19 cellular contexts compared by ENCODE assay signal in genomic region chr12:118925407-118926202, GRCh38. TPM values are rescaled to one million over a fixed set of nuclear protein-coding genes. Genes with fewer than 3 reads are reported as not detected.
DNase-seq lines count a peak whose midpoint lies in the region; ATAC-seq and TF ChIP-seq lines count a peak whose summit lies in the region.
"Had no signal": no experiment of that assay in that cellular context is flagged by ENCODE, and none has a peak within 500 bp of the region (broad histone marks: within the 10 kb centered on the region; RNA-seq: fewer than 3 reads in every experiment).

No MANE protein-coding gene starts in this region.

- H3K27ac ChIP-seq in subcutaneous abdominal adipose tissue (ENCODE audit: low read depth, low read length) = peak overlapping the region; percentile 58

- no peak for TF ChIP-seq CTCF in NB4 (IDR thresholded peaks at IDR 0.05; ENCODE audit: low read depth, low read length)

- TF ChIP-seq POLR2A in NB4 (IDR thresholded peaks at IDR 0.05; ENCODE audit: extremely low read depth, insufficient read length) = no peak

- H3K4me1 ChIP-seq in subcutaneous abdominal adipose tissue (ENCODE audit: control insufficient read depth in 5 of 5, insufficient read depth in 5 of 5, low read length in 5 of 5) = peaks cover 4 to 26% (median 22%) of the 10 kb centered on the region in 5 donors

- intact Hi-C loops in Right ventricle myocardium inferior (cut with DNase I) (no loop called here), cardiac septum (cut with DNase I) (no loop called here)

- peak; percentile 73 for ATAC-seq in Right ventricle myocardium inferior
- ATAC-seq: Panc1 had no signal

- no peaks in the 10 kb centered on the region for H3K36me3 ChIP-seq in subcutaneous abdominal adipose tissue (ENCODE audit: control insufficient read depth in 5 of 5, insufficient read depth in 5 of 5, low read length in 5 of 5)

- peak overlapping the region in 1 of 5 donors; percentile 10 for H3K9ac ChIP-seq in subcutaneous abdominal adipose tissue (ENCODE audit: low read length in 5 of 5)

- DNase-seq in Right ventricle myocardium inferior (ENCODE audit: missing footprints) = no peak
- DNase-seq in cardiac septum (ENCODE audit: low spot score) = no peak
- peak; percentile 31 for DNase-seq in NB4 (ENCODE audit: low read depth)
- peak; percentile 9 for DNase-seq in globus pallidus (ENCODE audit: low spot score)
- no peak for DNase-seq in DMS 273 treated with DMSO at 0.1 percent for 48 hours (lab: John Stamatoyannopoulos, UW)
- no peak for DNase-seq in COR-L47 (lab: John Stamatoyannopoulos, UW)
- DNase-seq in LoVo (ENCODE audit: low spot score) = no peak
- DNase-seq: Calu3; CD4-positive, CD25-positive, alpha-beta regulatory T cell; DMS79 treated with DMSO at 0.1 percent for 48 hours; GOT3; NCI-H1436; NCI-H2029 treated with DMSO at 0.1 percent for 48 hours; NCI-H526 treated with DMSO at 0.1 percent for 48 hours; SHP77 had no signal

- H3K27me3 ChIP-seq in subcutaneous abdominal adipose tissue (ENCODE audit: control insufficient read depth in 5 of 5, insufficient read depth in 4 of 5, low read length in 5 of 5) = no peaks in the 10 kb centered on the region

- no peaks in the 10 kb centered on the region for H3K9me3 ChIP-seq in subcutaneous abdominal adipose tissue (ENCODE audit: control insufficient read depth in 5 of 5, low read length in 5 of 5)

- H3K4me3 ChIP-seq in NB4 (ENCODE audit: low read depth, low read length) = no peak overlapping the region
- no peak overlapping the region for H3K4me3 ChIP-seq in subcutaneous abdominal adipose tissue (ENCODE audit: low read depth in 1 of 5, low read length in 5 of 5)

RNA-seq across cellular contexts. Expression of gene SRRM4, which starts 55.7 kb away (rescaled TPM):
- total RNA-seq in Right ventricle myocardium inferior = 0.43 TPM
- 0.59 TPM for total RNA-seq in cardiac septum
- total RNA-seq: Calu3; CD4-positive, CD25-positive, alpha-beta regulatory T cell; HT1080; MCF 10A had no signal

Comparison
In these comparisons a context has a peak if more than half of its experiments do, and no peak if none do; other contexts are left out.
1. DNase-seq: peak in NB4 (single experiment) and globus pallidus (single experiment); none in Right ventricle myocardium inferior (single experiment), cardiac septum (single experiment), DMS 273 treated with DMSO at 0.1 percent for 48 hours (single experiment), COR-L47 (single experiment) and LoVo (single experiment).